21 cellular contexts compared by ENCODE assay signal in the genomic region with DNA sequence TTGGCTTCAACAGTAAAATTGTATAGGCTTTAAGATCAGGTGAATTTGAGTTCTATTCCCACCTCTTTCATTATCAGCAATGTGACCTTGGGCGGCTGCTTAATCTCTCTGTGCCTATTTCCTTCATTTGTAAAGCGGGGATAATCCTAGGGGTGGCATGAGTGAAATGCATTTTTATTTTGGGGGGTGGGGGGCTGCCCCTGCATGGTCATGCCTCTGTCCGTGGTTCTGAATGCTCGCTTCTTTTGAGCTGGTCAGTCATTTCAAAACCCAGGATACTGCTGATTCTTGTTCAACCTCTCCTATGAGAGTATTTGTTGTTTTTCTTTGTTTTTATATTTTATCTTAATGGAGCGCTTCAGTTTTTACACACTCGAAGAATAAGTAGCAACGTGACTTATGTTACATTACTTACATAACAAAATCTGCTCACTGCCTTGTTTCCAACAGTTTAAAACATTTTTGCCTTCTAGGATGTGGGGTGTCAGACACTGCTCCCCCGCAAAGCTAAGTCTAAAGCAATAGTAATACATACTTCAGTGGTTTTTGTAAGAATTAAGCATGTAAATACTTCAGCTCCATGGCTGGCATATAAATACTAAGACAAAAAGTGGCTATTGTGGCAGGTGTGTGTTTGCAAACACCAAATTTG.
DNase-seq lines count a peak whose midpoint lies in the region; ATAC-seq, FAIRE-seq and TF ChIP-seq lines count a peak whose summit lies in the region.
"Had no signal": no experiment of that assay in that cellular context is flagged by ENCODE, and none has a peak within 500 bp of the region (broad histone marks: within the 10 kb centered on the region; RNA-seq: fewer than 3 reads in every experiment).

No MANE protein-coding gene starts in this region.

- H3K4me3 Mint-ChIP-seq in activated CD4-positive, alpha-beta T cell treated with anti-CD3 and anti-CD28 coated beads for 36 hours: no peak overlapping the region
- no peak overlapping the region for H3K4me3 Mint-ChIP-seq in activated CD4-positive, alpha-beta T cell treated with anti-CD3 and anti-CD28 coated beads, Interleukin-2, amount 10 ng/mL, durations not matched to agents 24 days and 14 days
- H3K4me3 Mint-ChIP-seq in activated T-cell treated with anti-CD3 and anti-CD28 coated beads, Interleukin-2, amount 50 U/mL, for 24 hours: no peak overlapping the region
- H3K4me3 Mint-ChIP-seq: CD4-positive, alpha-beta T cell had no signal

- DNase-seq in activated CD4-positive, alpha-beta T cell treated with anti-CD3 and anti-CD28 coated beads for 36 hours: peak; percentile 35
- no peak for DNase-seq in activated CD4-positive, alpha-beta T cell treated with anti-CD3 and anti-CD28 coated beads, Interleukin-2, amount 10 ng/mL, durations not matched to agents 24 days and 14 days
- DNase-seq in HCT116 (ENCODE audit: low read depth, low spot score) (no peak), GM12878 (ENCODE audit: low read depth, low spot score) (no peak), dermis blood vessel endothelial cell (no peak), G401 (ENCODE audit: low spot score) (no peak)
- DNase-seq in activated T-cell treated with anti-CD3 and anti-CD28 coated beads, Interleukin-2, amount 50 U/mL, for 24 hours: no peak
- DNase-seq: 8988T; CD4-positive, alpha-beta T cell; DMS153; Karpas-422; NCI-H1436; NCI-H1930; NCI-H345; NCI-H526 had no signal

- POLR2A ChIA-PET in activated CD4-positive, alpha-beta T cell treated with anti-CD3 and anti-CD28 coated beads for 36 hours (lab: Charles Lee): interaction anchor here (1.8 kb wide), 1 partner anchor 29 kb away, joined by 6 read pairs; no protein-coding TSS in a partner anchor
- POLR2A ChIA-PET in HCT116 (lab: Charles Lee) (no interaction called here), GM12878 (lab: Charles Lee) (interaction anchor here (0.6 to 5.0 kb wide), 7 partner anchors 18 to 323 kb away, joined by 3 to 25 read pairs (median 4); no protein-coding TSS in a partner anchor)

- no peaks in the 10 kb centered on the region for H3K9me2 ChIP-seq in HCT116 (ENCODE audit: insufficient read depth)

- H3K9me3 Mint-ChIP-seq in activated CD4-positive, alpha-beta T cell treated with anti-CD3 and anti-CD28 coated beads for 36 hours (ENCODE audit: low read depth): no peaks in the 10 kb centered on the region
- peaks cover 10% of the 10 kb centered on the region for H3K9me3 Mint-ChIP-seq in activated CD4-positive, alpha-beta T cell treated with anti-CD3 and anti-CD28 coated beads, Interleukin-2, amount 10 ng/mL, durations not matched to agents 24 days and 14 days
- no peaks in the 10 kb centered on the region for H3K9me3 Mint-ChIP-seq in activated T-cell treated with anti-CD3 and anti-CD28 coated beads, Interleukin-2, amount 50 U/mL, for 24 hours
- H3K9me3 Mint-ChIP-seq: CD4-positive, alpha-beta T cell had no signal

- H3K27me3 Mint-ChIP-seq in activated CD4-positive, alpha-beta T cell treated with anti-CD3 and anti-CD28 coated beads for 36 hours: peaks cover 4% of the 10 kb centered on the region
- H3K27me3 Mint-ChIP-seq in activated CD4-positive, alpha-beta T cell treated with anti-CD3 and anti-CD28 coated beads, Interleukin-2, amount 10 ng/mL, durations not matched to agents 24 days and 14 days: peaks cover 25% of the 10 kb centered on the region
- H3K27me3 Mint-ChIP-seq in activated T-cell treated with anti-CD3 and anti-CD28 coated beads, Interleukin-2, amount 50 U/mL, for 24 hours: no peaks in the 10 kb centered on the region
- H3K27me3 Mint-ChIP-seq: CD4-positive, alpha-beta T cell had no signal

- no peaks in the 10 kb centered on the region for H4K20me1 ChIP-seq in HCT116 (ENCODE audit: insufficient read depth)
- H4K20me1 ChIP-seq in GM12878 (ENCODE audit: control insufficient read depth, insufficient read depth): no peaks in the 10 kb centered on the region

- BruUV-seq in HCT116 (replicated peaks; lab: Mats Ljungman, UMichigan): no TSS peak
- no TSS peak for BruUV-seq in GM12878 (replicated peaks; lab: Mats Ljungman, UMichigan)

- H3K79me2 ChIP-seq in HCT116 (ENCODE audit: insufficient read depth, low read length) (no peaks in the 10 kb centered on the region), GM12878 (ENCODE audit: control insufficient read depth, insufficient read depth, low read length) (no peaks in the 10 kb centered on the region)

- no peaks in the 10 kb centered on the region for H3K4me1 ChIP-seq in HCT116 (ENCODE audit: control insufficient read depth in 1 of 2, insufficient read depth in 2 of 2, low read length in 2 of 2)
- peaks cover 14% of the 10 kb centered on the region for H3K4me1 ChIP-seq in GM12878 (ENCODE audit: control insufficient read depth, insufficient read depth, low read length)
- H3K4me1 ChIP-seq in liver (ENCODE audit: control insufficient read depth in 4 of 4, insufficient read depth in 4 of 4, low read length in 3 of 4): no peaks in the 10 kb centered on the region
- H3K4me1 ChIP-seq: BE2C, Caco-2 had no signal

- CTCF ChIA-PET in activated CD4-positive, alpha-beta T cell treated with anti-CD3 and anti-CD28 coated beads for 36 hours (lab: Charles Lee): interaction anchor here (0.9 to 3.7 kb wide), 4 partner anchors 16 to 97 kb away, joined by 3 to 30 read pairs (median 8); no protein-coding TSS in a partner anchor
- CTCF ChIA-PET in HCT116 (lab: Charles Lee) (no interaction called here), GM12878 (lab: Yijun Ruan, JAX) (interaction anchor here (0.6 to 11.9 kb wide), 13 partner anchors 16 to 706 kb away, joined by 3 to 109 read pairs (median 6); no protein-coding TSS in a partner anchor)

- H3K4me2 ChIP-seq in HCT116 (ENCODE audit: low read length) (no peak overlapping the region), GM12878 (ENCODE audit: control insufficient read depth, insufficient read depth) (no peak overlapping the region)

- H3K27me3 ChIP-seq in HCT116 (ENCODE audit: insufficient read depth, low read length) (peaks cover 23% of the 10 kb centered on the region; the same call in 1 of the 2 replicates), GM12878 (replicated peaks in 1 of 2; ENCODE audit: control insufficient read depth in 2 of 2, insufficient read depth in 2 of 2, low read length in 1 of 2) (no peaks in the 10 kb centered on the region), liver (ENCODE audit: control insufficient read depth in 4 of 4, insufficient read depth in 4 of 4, low read length in 3 of 4) (no peaks in the 10 kb centered on the region)
- H3K27me3 ChIP-seq: BE2C had no signal

- RAD21 ChIA-PET in HCT116 (lab: Charles Lee; ENCODE audit: low non-redundant PET in 1 of 2, low total read pairs in 2 of 2, uncharacterized antibody in 2 of 2, unreplicated experiment in 2 of 2) (no interaction called here), GM12878 (lab: Charles Lee; ENCODE audit: unreplicated experiment) (interaction anchor here (1.0 to 9.1 kb wide), 13 partner anchors 16 to 247 kb away, joined by 3 to 157 read pairs (median 10); no protein-coding TSS in a partner anchor)

- H3K9ac ChIP-seq in HCT116 (ENCODE audit: low read length) (no peak overlapping the region), GM12878 (ENCODE audit: control insufficient read depth, insufficient read depth, low read length) (no peak overlapping the region), liver (ENCODE audit: low read depth in 1 of 2, low read length in 2 of 2) (no peak overlapping the region)

- no peak for TF ChIP-seq RAD21 in HCT116 (IDR thresholded peaks at IDR 0.05; ENCODE audit: low read depth)
- no peak for TF ChIP-seq RAD21 in GM12878 (IDR thresholded peaks at IDR 0.05; ENCODE audit: insufficient read depth, low read depth, low read length)
- no peak for TF ChIP-seq RAD21 in liver (IDR thresholded peaks at IDR 0.05)

- no peak for TF ChIP-seq POLR2A in HCT116 (IDR thresholded peaks at IDR 0.05; ENCODE audit: borderline replicate concordance, extremely low read depth, insufficient read depth, insufficient read length)
- no peak for TF ChIP-seq POLR2A in GM12878 (IDR thresholded peaks at IDR 0.05; ENCODE audit: low read depth, low read length)

- H3K36me3 ChIP-seq in HCT116 (ENCODE audit: control insufficient read depth in 1 of 2, insufficient read depth in 2 of 2, low read length in 2 of 2): no peaks in the 10 kb centered on the region
- H3K36me3 ChIP-seq in GM12878 (ENCODE audit: control insufficient read depth in 2 of 2, insufficient read depth in 2 of 2, low read length in 1 of 2): no peaks in the 10 kb centered on the region
- H3K36me3 ChIP-seq in liver (ENCODE audit: control insufficient read depth in 4 of 4, insufficient read depth in 3 of 4, low read depth in 1 of 4, low read length in 3 of 4): no peaks in the 10 kb centered on the region
- H3K36me3 ChIP-seq: BE2C, SJSA1 had no signal

- SMC1A ChIA-PET in GM12878 (lab: Charles Lee; ENCODE audit: uncharacterized antibody, unreplicated experiment): interaction anchor here (0.8 to 12.2 kb wide), 25 partner anchors 13 to 247 kb away, joined by 3 to 168 read pairs (median 7); no protein-coding TSS in a partner anchor

- H3K4me3 ChIP-seq in HCT116 (replicated peaks in 1 of 2; ENCODE audit: low read depth in 1 of 2, low read length in 2 of 2) (no peak overlapping the region), GM12878 (no peak overlapping the region), liver (ENCODE audit: low read depth in 1 of 3, low read length in 3 of 3) (no peak overlapping the region)
- H3K4me3 ChIP-seq: SJSA1 had no signal

- in situ Hi-C loops in GM12878 (cut with MboI) (no loop called here), G401 (cut with HindIII; ENCODE audit: low sequenced_read_pairs) (no loop called here)

- no peak for TF ChIP-seq CTCF in HCT116 (IDR thresholded peaks at IDR 0.05 in 2 of 3, conservative IDR thresholded peaks at IDR 0.05 in 1 of 3; ENCODE audit: borderline replicate concordance in 1 of 3, insufficient read depth in 1 of 3, low read depth in 2 of 3, low read length in 2 of 3)
- TF ChIP-seq CTCF in GM12878 (IDR thresholded peaks at IDR 0.05 in 2 of 3, conservative IDR thresholded peaks at IDR 0.05 in 1 of 3; ENCODE audit: control insufficient read depth in 2 of 3, extremely low read depth in 1 of 3, insufficient read depth in 1 of 3, low read depth in 3 of 3, low read length in 3 of 3): no peak
- no peak for TF ChIP-seq CTCF in liver (IDR thresholded peaks at IDR 0.05; ENCODE audit: low read depth, low read length, missing input control)

- H2AFZ ChIP-seq in HCT116 (ENCODE audit: low read depth, low read length, poor library complexity, severe bottlenecking) (no peak overlapping the region), GM12878 (ENCODE audit: control insufficient read depth, low read depth, low read length) (no peak overlapping the region)

- no peaks in the 10 kb centered on the region for H3K9me3 ChIP-seq in HCT116 (ENCODE audit: control insufficient read depth in 1 of 2, insufficient read depth in 1 of 2, low read depth in 1 of 2, low read length in 2 of 2)
- no peaks in the 10 kb centered on the region for H3K9me3 ChIP-seq in GM12878 (replicated peaks; ENCODE audit: control insufficient read depth, insufficient read depth, low read length)
- H3K9me3 ChIP-seq in liver (ENCODE audit: control insufficient read depth in 4 of 4, low read length in 3 of 4): no peaks in the 10 kb centered on the region
- H3K9me3 ChIP-seq: BE2C, Caco-2, SJSA1 had no signal

- intact Hi-C loops in activated CD4-positive, alpha-beta T cell treated with anti-CD3 and anti-CD28 coated beads for 36 hours (cut with DNase I, micrococcal nuclease): no loop called here
- intact Hi-C loops in activated CD4-positive, alpha-beta T cell treated with anti-CD3 and anti-CD28 coated beads, Interleukin-2, amount 10 ng/mL, durations not matched to agents 24 days and 14 days (cut with micrococcal nuclease): no loop called here
- intact Hi-C loops in HCT116 (cut with micrococcal nuclease): no loop called here
- intact Hi-C loops in GM12878 (cut with micrococcal nuclease; ENCODE audit: unreplicated experiment): no loop called here

- no peaks in the 10 kb centered on the region for H3K36me3 Mint-ChIP-seq in activated CD4-positive, alpha-beta T cell treated with anti-CD3 and anti-CD28 coated beads for 36 hours (ENCODE audit: low read depth)
- H3K36me3 Mint-ChIP-seq in activated CD4-positive, alpha-beta T cell treated with anti-CD3 and anti-CD28 coated beads, Interleukin-2, amount 10 ng/mL, durations not matched to agents 24 days and 14 days (ENCODE audit: low read depth): no peaks in the 10 kb centered on the region
- H3K36me3 Mint-ChIP-seq in activated T-cell treated with anti-CD3 and anti-CD28 coated beads, Interleukin-2, amount 50 U/mL, for 24 hours (ENCODE audit: low read depth): no peaks in the 10 kb centered on the region

- no peak for FAIRE-seq in GM12878 (lab: Jason Lieb, UNC)
- FAIRE-seq: H54 had no signal

- H3K27ac ChIP-seq in HCT116 (ENCODE audit: low read depth, low read length) (no peak overlapping the region), GM12878 (ENCODE audit: control insufficient read depth, insufficient read depth) (no peak overlapping the region), liver (ENCODE audit: low read depth in 1 of 2, low read length in 2 of 2) (no peak overlapping the region)
- H3K27ac ChIP-seq: SJSA1 had no signal

- peaks cover 20% of the 10 kb centered on the region for H3K4me1 Mint-ChIP-seq in activated CD4-positive, alpha-beta T cell treated with anti-CD3 and anti-CD28 coated beads for 36 hours
- H3K4me1 Mint-ChIP-seq in activated CD4-positive, alpha-beta T cell treated with anti-CD3 and anti-CD28 coated beads, Interleukin-2, amount 10 ng/mL, durations not matched to agents 24 days and 14 days: peaks cover 19% of the 10 kb centered on the region
- H3K4me1 Mint-ChIP-seq in activated T-cell treated with anti-CD3 and anti-CD28 coated beads, Interleukin-2, amount 50 U/mL, for 24 hours (ENCODE audit: low read depth): peaks cover 35% of the 10 kb centered on the region

- no peak for TF ChIP-seq EP300 in GM12878 (IDR thresholded peaks at IDR 0.05; ENCODE audit: borderline replicate concordance in 1 of 2, control insufficient read depth in 1 of 2, low read depth in 2 of 2, low read length in 2 of 2)

- no peak for ATAC-seq in activated CD4-positive, alpha-beta T cell treated with anti-CD3 and anti-CD28 coated beads for 36 hours
- no peak for ATAC-seq in HCT116
- ATAC-seq in GM12878: no peak
- ATAC-seq: Panc1 had no signal

- WGBS in GM12878 (ENCODE audit: insufficient coverage, insufficient replicate concordance, low lambda C conversion rate, missing lambda C conversion rate): 63% methylated on average over 8 of the region's 8 CpGs
- 88% methylated on average over 8 of the region's 8 CpGs for WGBS in liver

- H3K27ac Mint-ChIP-seq in activated CD4-positive, alpha-beta T cell treated with anti-CD3 and anti-CD28 coated beads for 36 hours: no peak overlapping the region
- H3K27ac Mint-ChIP-seq in activated CD4-positive, alpha-beta T cell treated with anti-CD3 and anti-CD28 coated beads, Interleukin-2, amount 10 ng/mL, durations not matched to agents 24 days and 14 days: no peak overlapping the region
- no peak overlapping the region for H3K27ac Mint-ChIP-seq in activated T-cell treated with anti-CD3 and anti-CD28 coated beads, Interleukin-2, amount 50 U/mL, for 24 hours
- H3K27ac Mint-ChIP-seq: CD4-positive, alpha-beta T cell had no signal
